29 cellular contexts compared by ENCODE assay signal in genomic region chr15:71674354-71674753, GRCh38.
"Had no signal": no experiment of that assay in that cellular context is flagged by ENCODE, and none has a peak within 500 bp of the region (broad histone marks: within the 10 kb centered on the region; RNA-seq: fewer than 3 reads in every experiment).

No MANE protein-coding gene starts in this region.

- ATAC-seq: activated CD4-positive, CD25-positive, alpha-beta regulatory T cell treated with anti-CD3 and anti-CD28 coated beads, Interleukin-2, amount 50 U/mL, for 24 hours; activated CD8-positive, alpha-beta T cell treated with anti-CD3 and anti-CD28 coated beads for 36 hours; activated T-cell treated with anti-CD3 and anti-CD28 coated beads, Interleukin-2, amount 50 U/mL, for 4 hours; activated T-helper 17 cell treated with anti-CD3 and anti-CD28 coated beads, Interleukin-2, amount 50 U/mL, for 72 hours; body of pancreas; esophagus mucosa; foreskin keratinocyte; gastrocnemius medialis; heart left ventricle; T-helper 17 cell had no signal

- H3K4me1 ChIP-seq: body of pancreas had no signal

- H3K36me3 ChIP-seq: colonic mucosa, gastrocnemius medialis, heart left ventricle, WERI-Rb-1 had no signal

- H3K4me3 ChIP-seq: body of pancreas, colonic mucosa, gastrocnemius medialis, heart left ventricle had no signal

- H3K27ac ChIP-seq: body of pancreas, colonic mucosa, foreskin keratinocyte, WERI-Rb-1 had no signal

- H3K27me3 ChIP-seq: body of pancreas, colonic mucosa, foreskin keratinocyte, gastrocnemius medialis, heart left ventricle had no signal

- H3K9me3 ChIP-seq: body of pancreas, colonic mucosa, gastrocnemius medialis, heart left ventricle had no signal

- DNase-seq: activated B cell treated with CpG ODN at 0.5 μM for 24 hours; activated CD4-positive, alpha-beta T cell treated with anti-CD3 and anti-CD28 coated beads for 48 hours; activated CD4-positive, alpha-beta T cell treated with anti-CD3 and anti-CD28 coated beads, Interleukin-2, amount 50 U/mL, for 1 hour; activated CD4-positive, alpha-beta T cell treated with anti-CD3 and anti-CD28 coated beads, Interleukin-2, amount 50 U/mL, for 48 hours; activated CD8-positive, alpha-beta memory T cell treated with anti-CD3 and anti-CD28 coated beads for 24 hours; activated CD8-positive, alpha-beta T cell treated with anti-CD3 and anti-CD28 coated beads for 36 hours; activated effector memory CD4-positive, alpha-beta T cell treated with Interleukin-2 at 50 U/mL for 16 hours; activated gamma-delta T cell treated with Interleukin-2 at 50 U/mL for 16 hours; activated naive CD4-positive, alpha-beta T cell treated with anti-CD3 and anti-CD28 coated beads, Interleukin-2, amount 50 U/mL, for 16 hours; activated naive CD4-positive, alpha-beta T cell treated with Interleukin-2 at 50 U/mL for 16 hours; activated T-cell treated with anti-CD3 and anti-CD28 coated beads, Interleukin-2, amount 50 U/mL, for 4 hours; amniotic stem cell; aorta; body of pancreas; caudate nucleus; colonic mucosa; effector memory CD4-positive, alpha-beta T cell; endodermal cell; foreskin keratinocyte; gastrocnemius medialis; glutamatergic neuron; heart left ventricle; T-helper 1 cell; T-helper 17 cell; T1000; WERI-Rb-1 had no signal
